8 cellular contexts compared by ENCODE assay signal in the genomic region with DNA sequence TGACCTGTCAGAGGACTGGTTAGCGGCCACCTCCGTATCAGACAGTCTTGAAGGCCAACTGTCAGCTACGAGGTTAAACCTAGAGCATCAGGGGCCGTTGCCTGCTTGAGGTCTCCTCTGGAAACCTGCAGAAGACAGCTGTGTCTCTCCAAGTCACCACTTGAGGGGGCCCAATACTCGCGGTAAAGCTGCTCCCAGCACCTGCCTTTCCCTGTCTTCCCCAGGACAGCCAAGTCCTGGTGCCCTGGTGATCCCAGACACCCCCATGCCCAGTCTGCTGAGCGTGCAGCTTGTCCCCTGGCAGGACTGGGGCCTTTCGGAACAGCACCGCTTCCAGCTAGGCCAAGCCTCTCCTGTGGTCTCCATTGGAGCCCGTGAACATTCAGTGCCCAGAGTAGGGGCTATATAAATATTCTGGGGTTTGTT.
A peak's percentile ranks its signal among the peaks of the same experiment; 100 is the strongest.
DNase-seq lines count a peak whose midpoint lies in the region; ATAC-seq and TF ChIP-seq lines count a peak whose summit lies in the region.

No MANE protein-coding gene starts in this region.

- H3K4me3 ChIP-seq in H7 (ENCODE audit: insufficient read depth, low read depth, low read length) (no peak overlapping the region), left lung (no peak overlapping the region)

- H3K27me3 ChIP-seq in H7 (ENCODE audit: control insufficient read depth, insufficient read depth, low read length) (no peaks in the 10 kb centered on the region), left lung (no peaks in the 10 kb centered on the region)

- no peaks in the 10 kb centered on the region for H3K36me3 ChIP-seq in H7 (replicated peaks; ENCODE audit: control insufficient read depth, insufficient read depth, low read length)
- no peaks in the 10 kb centered on the region for H3K36me3 ChIP-seq in left lung

- H3K9me3 ChIP-seq in left lung = no peaks in the 10 kb centered on the region

- no peak overlapping the region for H3K27ac ChIP-seq in left lung

- H3K4me1 ChIP-seq in left lung = peaks cover 0 to 4% of the 10 kb centered on the region in 2 donors

- intact Hi-C loops in left lung (cut with DNase I) = loop anchor here in 1 of 2 donors (10.0 kb wide), 1 partner anchor 208 kb away; no protein-coding TSS in a partner anchor

- DNase-seq in AG20443 (ENCODE audit: low spot score) (peak; percentile 93), H7 (peak; percentile 94), NCI-H446 (lab: John Stamatoyannopoulos, UW) (peak; percentile 48 to 79), dedifferentiated amniotic fluid mesenchymal stem cell (ENCODE audit: extremely low spot score) (peak; percentile 63), left lung (peak in 1 of 2 donors; percentile 70)
- peak; percentile 26 to 34 for DNase-seq in activated CD4-positive, alpha-beta T cell treated with anti-CD3 and anti-CD28 coated beads for 24 hours (ENCODE audit: low read depth in 2 of 2)
- DNase-seq in stimulated activated CD4-positive, alpha-beta T cell treated with anti-CD3 and anti-CD28 coated beads, Interleukin-4, amount 100 ng/mL, for 24 hours = peak; percentile 58

- peak; percentile 65 to 67 for TF ChIP-seq CTCF in left lung (IDR thresholded peaks at IDR 0.05)

- ATAC-seq in left lung (peak; percentile 94), HG03108 (IDR thresholded peaks at IDR 0.05; ENCODE audit: unreplicated experiment) (no peak)
